10 cellular contexts compared by ENCODE assay signal in genomic region chr18:79677840-79678239, GRCh38. TPM values are rescaled to one million over a fixed set of nuclear protein-coding genes. Genes with fewer than 3 reads are reported as not detected.
DNase-seq lines count a peak whose midpoint lies in the region; ATAC-seq, FAIRE-seq and TF ChIP-seq lines count a peak whose summit lies in the region.
"Had no signal": no experiment of that assay in that cellular context is flagged by ENCODE, and none has a peak within 500 bp of the region (broad histone marks: within the 10 kb centered on the region; RNA-seq: fewer than 3 reads in every experiment).

No MANE protein-coding gene starts in this region.

- dilution Hi-C loops in keratinocyte (cut with MboI; ENCODE audit: extremely low pct_ligation_motif_present, low sequenced_read_pairs) = no loop called here

- peak overlapping the region; percentile 89 for H3K4me2 ChIP-seq in keratinocyte (ENCODE audit: control insufficient read depth, extremely low read depth, insufficient read depth, low read depth, low read length)

- peaks cover 21% of the 10 kb centered on the region for H4K20me1 ChIP-seq in keratinocyte (ENCODE audit: control insufficient read depth, extremely low read depth, insufficient read depth, low read length)

- no peaks in the 10 kb centered on the region for H3K27me3 Mint-ChIP-seq in activated T-cell treated with anti-CD3 and anti-CD28 coated beads, Interleukin-2, amount 50 U/mL, for 24 hours
- H3K27me3 Mint-ChIP-seq in activated CD4-positive, alpha-beta memory T cell treated with anti-CD3 and anti-CD28 coated beads for 36 hours = no peaks in the 10 kb centered on the region
- H3K27me3 Mint-ChIP-seq in stimulated activated naive B cell treated with anti-CD40 and anti-IgM and Interleukin-4, amounts not matched to agents 10 μg/mL and 1 μg/mL and 100 μg/mL, for 72 hours = no peaks in the 10 kb centered on the region

- H3K36me3 ChIP-seq in keratinocyte (ENCODE audit: control insufficient read depth in 2 of 2, extremely low read depth in 1 of 2, insufficient read depth in 2 of 2, low read length in 2 of 2) = peaks cover 8 to 14% of the 10 kb centered on the region in 2 experiments

- FAIRE-seq in keratinocyte (lab: Jason Lieb, UNC) = no peak

- peak overlapping the region; percentile 100 for H3K27ac Mint-ChIP-seq in activated T-cell treated with anti-CD3 and anti-CD28 coated beads, Interleukin-2, amount 50 U/mL, for 24 hours
- peak overlapping the region; percentile 98 for H3K27ac Mint-ChIP-seq in activated CD4-positive, alpha-beta memory T cell treated with anti-CD3 and anti-CD28 coated beads for 36 hours
- H3K27ac Mint-ChIP-seq in stimulated activated naive B cell treated with anti-CD40 and anti-IgM and Interleukin-4, amounts not matched to agents 10 μg/mL and 1 μg/mL and 100 μg/mL, for 72 hours = peak overlapping the region; percentile 100

- H3K4me3 Mint-ChIP-seq in activated T-cell treated with anti-CD3 and anti-CD28 coated beads, Interleukin-2, amount 50 U/mL, for 24 hours = peak overlapping the region; percentile 91
- H3K4me3 Mint-ChIP-seq in activated CD4-positive, alpha-beta memory T cell treated with anti-CD3 and anti-CD28 coated beads for 36 hours = peak overlapping the region; percentile 90
- H3K4me3 Mint-ChIP-seq in stimulated activated naive B cell treated with anti-CD40 and anti-IgM and Interleukin-4, amounts not matched to agents 10 μg/mL and 1 μg/mL and 100 μg/mL, for 72 hours = peak overlapping the region; percentile 4 to 93

- peaks cover 67% of the 10 kb centered on the region for H3K36me3 Mint-ChIP-seq in activated T-cell treated with anti-CD3 and anti-CD28 coated beads, Interleukin-2, amount 50 U/mL, for 24 hours (ENCODE audit: low read depth)
- H3K36me3 Mint-ChIP-seq in activated CD4-positive, alpha-beta memory T cell treated with anti-CD3 and anti-CD28 coated beads for 36 hours = peaks cover 26% of the 10 kb centered on the region
- peaks cover 6 to 31% of the 10 kb centered on the region in 2 donors for H3K36me3 Mint-ChIP-seq in stimulated activated naive B cell treated with anti-CD40 and anti-IgM and Interleukin-4, amounts not matched to agents 10 μg/mL and 1 μg/mL and 100 μg/mL, for 72 hours

- H3K79me2 ChIP-seq in keratinocyte (ENCODE audit: control insufficient read depth, insufficient read depth, low read length) = peaks cover 43% of the 10 kb centered on the region

- no peak for ATAC-seq in stimulated activated naive B cell treated with anti-CD40 and anti-IgM and Interleukin-4, amounts not matched to agents 10 μg/mL and 1 μg/mL and 100 μg/mL, for 72 hours (replicated peaks)
- ATAC-seq in GM19463 (IDR thresholded peaks at IDR 0.05; ENCODE audit: unreplicated experiment) (no peak), GM18861 (IDR thresholded peaks at IDR 0.05; ENCODE audit: unreplicated experiment) (no peak)

- POLR2A ChIA-PET in activated CD4-positive, alpha-beta memory T cell treated with anti-CD3 and anti-CD28 coated beads for 36 hours (lab: Charles Lee) = no interaction called here

- peaks cover 24% of the 10 kb centered on the region for H3K4me1 ChIP-seq in keratinocyte (ENCODE audit: control insufficient read depth, extremely low read depth, insufficient read depth, low read length)

- intact Hi-C loops in activated CD4-positive, alpha-beta memory T cell treated with anti-CD3 and anti-CD28 coated beads for 36 hours (cut with micrococcal nuclease) = loop anchor here (2.0 kb wide), 2 partner anchors 273 to 283 kb away; partner anchors contain the start of gene NFATC1

- peak overlapping the region; percentile 95 for H3K27ac ChIP-seq in keratinocyte (ENCODE audit: control insufficient read depth, insufficient read depth, low read length)

- DNase-seq in activated T-cell treated with anti-CD3 and anti-CD28 coated beads, Interleukin-2, amount 50 U/mL, for 24 hours = no peak
- no peak for DNase-seq in activated T-cell treated with anti-CD3 and anti-CD28 coated beads, Interleukin-2, amount 50 U/mL, for 48 hours
- DNase-seq in activated CD4-positive, alpha-beta memory T cell treated with anti-CD3 and anti-CD28 coated beads for 36 hours = no peak
- DNase-seq in keratinocyte (ENCODE audit: low read depth, low spot score) (no peak), CD1c-positive myeloid dendritic cell (ENCODE audit: extremely low spot score) (no peak)
- no peak for DNase-seq in stimulated activated naive B cell treated with anti-CD40 and anti-IgM and Interleukin-4, amounts not matched to agents 10 μg/mL and 1 μg/mL and 100 μg/mL, for 72 hours
- DNase-seq: NCI-H2171 treated with DMSO at 0.1 percent for 48 hours, occipital lobe had no signal

- no peak overlapping the region for H2AFZ ChIP-seq in keratinocyte (ENCODE audit: control insufficient read depth, low read length)

- no peaks in the 10 kb centered on the region for H3K9me3 ChIP-seq in keratinocyte (ENCODE audit: control insufficient read depth, low read depth, low read length)

- CTCF ChIA-PET in activated CD4-positive, alpha-beta memory T cell treated with anti-CD3 and anti-CD28 coated beads for 36 hours (lab: Charles Lee) = no interaction called here

- H3K4me1 Mint-ChIP-seq in activated T-cell treated with anti-CD3 and anti-CD28 coated beads, Interleukin-2, amount 50 U/mL, for 24 hours (ENCODE audit: low read depth) = peaks cover 54% of the 10 kb centered on the region
- H3K4me1 Mint-ChIP-seq in activated CD4-positive, alpha-beta memory T cell treated with anti-CD3 and anti-CD28 coated beads for 36 hours (ENCODE audit: low read depth) = peaks cover 49% of the 10 kb centered on the region
- H3K4me1 Mint-ChIP-seq in stimulated activated naive B cell treated with anti-CD40 and anti-IgM and Interleukin-4, amounts not matched to agents 10 μg/mL and 1 μg/mL and 100 μg/mL, for 72 hours = peaks cover 22 to 44% of the 10 kb centered on the region in 2 donors

- no peaks in the 10 kb centered on the region for H3K9me3 Mint-ChIP-seq in activated T-cell treated with anti-CD3 and anti-CD28 coated beads, Interleukin-2, amount 50 U/mL, for 24 hours
- H3K9me3 Mint-ChIP-seq in activated CD4-positive, alpha-beta memory T cell treated with anti-CD3 and anti-CD28 coated beads for 36 hours = no peaks in the 10 kb centered on the region
- H3K9me3 Mint-ChIP-seq in stimulated activated naive B cell treated with anti-CD40 and anti-IgM and Interleukin-4, amounts not matched to agents 10 μg/mL and 1 μg/mL and 100 μg/mL, for 72 hours = no peaks in the 10 kb centered on the region

- peaks cover 4% of the 10 kb centered on the region for H3K9me1 ChIP-seq in keratinocyte (ENCODE audit: control insufficient read depth, extremely low read depth, insufficient read depth, low read length)

- no peak for TF ChIP-seq CTCF in keratinocyte (optimal IDR thresholded peaks at IDR 0.05 in 1 of 3, IDR thresholded peaks at IDR 0.05 in 1 of 3, conservative IDR thresholded peaks at IDR 0.05 in 1 of 3; ENCODE audit: extremely low read depth in 1 of 3, insufficient read depth in 2 of 3, low read length in 3 of 3)

- peak overlapping the region; percentile 63 to 94 (median 78) for H3K4me3 ChIP-seq in keratinocyte (ENCODE audit: control insufficient read depth in 2 of 3, extremely low read depth in 1 of 3, insufficient read depth in 2 of 3, low read depth in 1 of 3, low read length in 3 of 3)

- H3K27me3 ChIP-seq in keratinocyte (ENCODE audit: control insufficient read depth, extremely low read depth, insufficient read depth, low read length) = no peaks in the 10 kb centered on the region

- peak overlapping the region; percentile 93 for H3K9ac ChIP-seq in keratinocyte (ENCODE audit: control insufficient read depth, extremely low read depth, insufficient read depth, low read length)

RNA-seq across cellular contexts. Expression of gene CTDP1, which starts 1.8 kb away (rescaled TPM):
- 10 to 100 TPM; 35.4 to 36.0 TPM for total RNA-seq in activated CD4-positive, alpha-beta memory T cell treated with anti-CD3 and anti-CD28 coated beads for 36 hours
- 8.3 to 11.0 TPM (median 9.2 TPM) in 3 replicates for polyA plus RNA-seq in keratinocyte
- polyA plus RNA-seq in keratinocyte (2011; ENCODE audit: low read depth) = 10.1 TPM
- polyA plus RNA-seq in keratinocyte (2011; cell fraction: cytosol; rRNA removed) = 5.5 and 10.1 TPM in 2 replicates
- polyA plus RNA-seq in keratinocyte (2011; cell fraction: nucleus; rRNA removed) = 21.6 and 21.9 TPM in 2 replicates
- 15.5 and 16.8 TPM in 2 replicates for polyA plus RNA-seq in keratinocyte (2012; ENCODE audit: low replicate concordance)
- 8.1 to 17.3 TPM (median 10.6 TPM) in 3 replicates for polyA minus RNA-seq in keratinocyte
- 21.7 TPM for polyA minus RNA-seq in keratinocyte (2011; cell fraction: cytosol; rRNA and poly(A)+ RNA removed)
- 20.6 and 23.4 TPM in 2 replicates for polyA minus RNA-seq in keratinocyte (2011; cell fraction: nucleus; rRNA and poly(A)+ RNA removed)
